Comparison of ENCODE assay signal across 9 cellular contexts in the genomic region with DNA sequence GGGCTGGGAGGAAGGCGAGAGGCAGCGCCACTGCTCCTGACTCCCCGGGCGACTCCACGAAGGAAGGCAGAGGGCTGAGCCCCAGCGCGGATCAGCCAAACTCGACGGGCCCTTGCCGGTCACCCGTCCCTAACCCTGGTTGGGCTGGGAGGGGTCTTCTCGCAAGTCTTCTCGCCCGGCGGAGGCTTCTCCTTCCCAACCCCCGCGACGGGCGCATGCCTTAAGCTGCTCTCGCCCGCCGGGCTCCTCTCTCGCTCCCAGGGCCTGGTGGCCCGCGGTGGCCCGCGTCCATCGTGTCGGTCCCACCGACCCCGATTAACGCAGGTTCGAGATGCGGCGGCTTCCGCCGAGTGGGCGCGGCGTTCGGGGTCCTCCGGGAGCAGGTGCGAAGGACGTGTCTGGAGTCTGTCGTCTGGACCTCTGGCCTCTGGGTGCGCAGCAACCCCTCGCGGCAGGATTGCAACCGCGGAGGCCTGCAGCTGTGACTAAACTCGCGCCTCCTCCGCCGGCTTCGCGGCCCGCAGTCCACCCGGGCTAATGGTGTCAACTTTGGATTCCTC. TPM values are rescaled to one million over a fixed set of nuclear protein-coding genes. Genes with fewer than 3 reads are reported as not detected.
DNase-seq lines count a peak whose midpoint lies in the region; ATAC-seq lines count a peak whose summit lies in the region.
"Had no signal": no experiment of that assay in that cellular context is flagged by ENCODE, and none has a peak within 500 bp of the region (broad histone marks: within the 10 kb centered on the region; RNA-seq: fewer than 3 reads in every experiment).

No MANE protein-coding gene starts in this region.

- intact Hi-C loops in right cardiac atrium (cut with DNase I): no loop called here

- 2% methylated on average over 58 of the region's 58 CpGs for WGBS in right cardiac atrium

- H3K36me3 ChIP-seq in ES-I3 (ENCODE audit: insufficient read depth, low read length): no peaks in the 10 kb centered on the region
- H3K36me3 ChIP-seq in adipocyte (ENCODE audit: control insufficient read depth, insufficient read depth, low read length, severe bottlenecking): no peaks in the 10 kb centered on the region

- H3K27me3 ChIP-seq in adipocyte (replicated peaks; ENCODE audit: control insufficient read depth, insufficient read depth, low read length) (peaks cover 3% of the 10 kb centered on the region), right cardiac atrium (ENCODE audit: control insufficient read depth, insufficient read depth) (no peaks in the 10 kb centered on the region)

- ATAC-seq in right cardiac atrium (peak; percentile 55 to 81), GM19467 (IDR thresholded peaks at IDR 0.05; ENCODE audit: unreplicated experiment) (no peak)
- ATAC-seq: GM12878 had no signal

- H3K4me1 ChIP-seq in ES-I3 (ENCODE audit: insufficient read depth, low read length): no peaks in the 10 kb centered on the region
- no peaks in the 10 kb centered on the region for H3K4me1 ChIP-seq in adipocyte (ENCODE audit: control insufficient read depth, insufficient read depth, low read length)
- H3K4me1 ChIP-seq in right cardiac atrium (ENCODE audit: control insufficient read depth, insufficient read depth, low read length): peaks cover 3% of the 10 kb centered on the region

- H3K27ac ChIP-seq in right cardiac atrium (ENCODE audit: low read length): no peak overlapping the region

- H3K4me3 ChIP-seq in adipocyte (ENCODE audit: low read length): peak overlapping the region; percentile 66
- H3K4me3 ChIP-seq in right cardiac atrium (ENCODE audit: low read length): no peak overlapping the region
- H3K4me3 ChIP-seq: GM12878 had no signal

- H3K9ac ChIP-seq in ES-I3 (ENCODE audit: low read depth, low read length) (peak overlapping the region; percentile 30; the same call in 1 of the 2 replicates), adipocyte (ENCODE audit: low read length) (no peak overlapping the region)

- DNase-seq in adipocyte (ENCODE audit: low read depth): peak; percentile 45
- peak; percentile 33 to 72 (median 48) for DNase-seq in right cardiac atrium
- DNase-seq in renal cortical epithelial cell (ENCODE audit: low read depth): peak; percentile 25
- DNase-seq in NAMALWA (ENCODE audit: low spot score): no peak
- no peak for DNase-seq in glomerular visceral epithelial cell (ENCODE audit: extremely low spot score)
- no peak for DNase-seq in stimulated activated CD4-positive, alpha-beta T cell treated with anti-CD3 and anti-CD28 coated beads, Interleukin-1b, Interleukin-23, amount 100 ng/mL, for 48 hours

- no peaks in the 10 kb centered on the region for H3K9me3 ChIP-seq in ES-I3 (ENCODE audit: control insufficient read depth, insufficient read depth, low read length)
- H3K9me3 ChIP-seq in adipocyte (ENCODE audit: control insufficient read depth, low read length): no peaks in the 10 kb centered on the region
- no peaks in the 10 kb centered on the region for H3K9me3 ChIP-seq in right cardiac atrium (ENCODE audit: control insufficient read depth, low read length)

RNA-seq across cellular contexts. Expression of a gene that starts 29.0 kb away (rescaled TPM):
- total RNA-seq in right cardiac atrium (1 to 10 TPM; 5.5 to 9.0 (median 6.3) TPM), renal cortical epithelial cell (2.5 and 2.6 TPM in 2 replicates)
- 6.4 TPM for polyA plus RNA-seq in right cardiac atrium

RNA-seq across cellular contexts. Expression of a gene that starts 37.2 kb away (rescaled TPM):
- 100 to 1,000 TPM; 169 to 222 (median 209) TPM for total RNA-seq in right cardiac atrium
- 262 TPM for polyA plus RNA-seq in right cardiac atrium
- total RNA-seq in renal cortical epithelial cell: 516 and 1,250 TPM in 2 replicates

Comparison
In these comparisons a context has a peak if more than half of its experiments do, and no peak if none do; other contexts are left out.
1. DNase-seq: peak in adipocyte (single experiment), right cardiac atrium (3 of 3) and renal cortical epithelial cell (single experiment); none in NAMALWA (single experiment), glomerular visceral epithelial cell (single experiment) and stimulated activated CD4-positive, alpha-beta T cell treated with anti-CD3 and anti-CD28 coated beads, Interleukin-1b, Interleukin-23, amount 100 ng/mL, for 48 hours (single experiment).